ENCODE assay signal across 13 cellular contexts in the genomic region with DNA sequence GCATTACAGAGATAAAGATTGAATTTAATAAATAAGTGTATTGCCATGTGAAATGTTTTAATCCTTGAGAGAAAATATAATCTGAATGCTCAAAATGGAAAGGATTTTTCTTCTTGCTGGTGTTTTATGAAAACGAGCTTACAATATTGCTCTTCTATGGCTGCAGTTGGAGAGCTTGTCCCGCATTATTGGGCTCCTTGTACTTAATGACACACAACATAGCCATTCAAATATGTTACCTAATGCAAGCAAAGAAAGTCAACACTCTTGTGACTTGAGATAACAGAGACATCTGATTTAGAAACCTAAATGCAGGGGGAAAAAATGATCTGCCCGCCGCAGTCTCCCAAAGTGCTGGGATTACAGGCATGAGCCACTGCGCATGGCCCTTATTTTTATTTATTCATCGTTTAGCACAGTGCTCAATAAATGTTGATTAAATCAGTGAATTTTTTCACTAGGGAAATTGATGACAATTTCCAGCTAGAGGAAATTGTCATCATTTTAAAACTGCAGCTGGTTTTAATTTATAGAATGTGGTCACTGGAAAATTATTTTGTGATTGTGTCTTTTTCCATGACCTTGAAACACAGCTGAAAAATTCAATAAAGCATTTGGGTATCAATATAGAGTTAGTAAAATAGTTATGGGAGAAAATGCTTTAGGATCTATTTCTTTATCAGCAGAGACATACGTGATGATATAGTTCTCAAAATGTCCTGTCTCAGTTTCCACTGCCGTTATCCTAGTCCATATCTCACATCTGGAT. TPM values are rescaled to one million over a fixed set of nuclear protein-coding genes. Genes with fewer than 3 reads are reported as not detected.
DNase-seq lines count a peak whose midpoint lies in the region; ATAC-seq, FAIRE-seq and TF ChIP-seq lines count a peak whose summit lies in the region.
"Had no signal": no experiment of that assay in that cellular context is flagged by ENCODE, and none has a peak within 500 bp of the region (broad histone marks: within the 10 kb centered on the region; RNA-seq: fewer than 3 reads in every experiment).

No MANE protein-coding gene starts in this region.

- ATAC-seq in lower lobe of right lung (peak in 1 of 2 donors; percentile 32), thoracic aorta (ENCODE audit: insufficient number of reproducible peaks, low FRiP score, low read depth) (no peak), GM18502 (IDR thresholded peaks at IDR 0.05; ENCODE audit: poor library complexity, unreplicated experiment) (no peak), HG03280 (IDR thresholded peaks at IDR 0.05; ENCODE audit: unreplicated experiment) (no peak)

- H3K9me3 Mint-ChIP-seq in activated CD4-positive, alpha-beta T cell treated with anti-CD3 and anti-CD28 coated beads, Interleukin-2, amount 10 ng/mL, durations not matched to agents 7 days and 5 days, result no peaks in the 10 kb centered on the region
- H3K9me3 Mint-ChIP-seq: naive B cell; stimulated activated naive CD8-positive, alpha-beta T cell treated with anti-CD3 and anti-CD28 coated beads, Interleukin-15, Interleukin-2, amounts not matched to agents 100 ng/mL and 50 ng/mL, for 24 hours had no signal

- no peak for FAIRE-seq in kidney (lab: Jason Lieb, UNC)
- FAIRE-seq: keratinocyte had no signal

- H3K9ac ChIP-seq in KMS-11 (no peak overlapping the region; the same call in 1 of the 2 replicates), kidney (ENCODE audit: low read length in 2 of 2) (no peak overlapping the region)

- TF ChIP-seq CTCF in KMS-11 (conservative IDR thresholded peaks at IDR 0.05; ENCODE audit: low read depth, low read length) (no peak), ascending aorta (IDR thresholded peaks at IDR 0.05) (no peak), lower lobe of right lung (IDR thresholded peaks at IDR 0.05) (no peak), thoracic aorta (IDR thresholded peaks at IDR 0.05) (no peak), kidney (IDR thresholded peaks at IDR 0.05; ENCODE audit: borderline replicate concordance, extremely low read depth, insufficient read depth) (no peak)

- no peak overlapping the region for H3K27ac Mint-ChIP-seq in activated CD4-positive, alpha-beta T cell treated with anti-CD3 and anti-CD28 coated beads, Interleukin-2, amount 10 ng/mL, durations not matched to agents 7 days and 5 days
- H3K27ac Mint-ChIP-seq: stimulated activated naive CD8-positive, alpha-beta T cell treated with anti-CD3 and anti-CD28 coated beads, Interleukin-15, Interleukin-2, amounts not matched to agents 100 ng/mL and 50 ng/mL, for 24 hours had no signal

- no peak for DNase-seq in ascending aorta (ENCODE audit: low spot score in 2 of 2)
- DNase-seq in lower lobe of right lung, result no peak
- DNase-seq in thoracic aorta (ENCODE audit: low spot score), result no peak
- no peak for DNase-seq in kidney
- no peak for DNase-seq in activated CD4-positive, alpha-beta T cell treated with anti-CD3 and anti-CD28 coated beads, Interleukin-2, amount 10 ng/mL, durations not matched to agents 7 days and 5 days
- DNase-seq: naive B cell had no signal

- CTCF ChIA-PET in activated CD4-positive, alpha-beta T cell treated with anti-CD3 and anti-CD28 coated beads, Interleukin-2, amount 10 ng/mL, durations not matched to agents 7 days and 5 days (lab: Charles Lee), result interaction anchor here (0.9 kb wide), 1 partner anchor 21 kb away, joined by 3 read pairs; no protein-coding TSS in a partner anchor

- H3K27me3 Mint-ChIP-seq in activated CD4-positive, alpha-beta T cell treated with anti-CD3 and anti-CD28 coated beads, Interleukin-2, amount 10 ng/mL, durations not matched to agents 7 days and 5 days, result peaks cover 53% of the 10 kb centered on the region

- H3K4me1 ChIP-seq in KMS-11 (ENCODE audit: low read depth, poor library complexity, severe bottlenecking) (peaks cover 48% of the 10 kb centered on the region), ascending aorta (peaks cover 0 to 16% of the 10 kb centered on the region in 2 donors), lower lobe of right lung (peaks cover 32% of the 10 kb centered on the region), thoracic aorta (ENCODE audit: control insufficient read depth in 1 of 2, low read depth in 2 of 2) (peaks cover 10 to 16% of the 10 kb centered on the region in 2 donors), kidney (ENCODE audit: control insufficient read depth in 1 of 2, insufficient read depth in 1 of 2, low read depth in 1 of 2, low read length in 2 of 2) (peaks cover 0 to 6% of the 10 kb centered on the region in 2 donors)

- H3K27me3 ChIP-seq in KMS-11 (ENCODE audit: insufficient read depth, low read depth) (no peaks in the 10 kb centered on the region), ascending aorta (no peaks in the 10 kb centered on the region), lower lobe of right lung (ENCODE audit: low read depth) (no peaks in the 10 kb centered on the region), thoracic aorta (replicated peaks; ENCODE audit: insufficient read depth) (no peaks in the 10 kb centered on the region)
- H3K27me3 ChIP-seq: cardiac muscle cell had no signal

- peak overlapping the region; percentile 96; the same call in 1 of the 2 replicates for H3K27ac ChIP-seq in KMS-11
- peak overlapping the region; percentile 93 to 94 for H3K27ac ChIP-seq in ascending aorta
- peak overlapping the region; percentile 89 for H3K27ac ChIP-seq in lower lobe of right lung
- H3K27ac ChIP-seq in thoracic aorta, result peak overlapping the region; percentile 77 to 93
- H3K27ac ChIP-seq in kidney (ENCODE audit: low read depth in 2 of 2, low read length in 2 of 2), result peak overlapping the region in 1 of 2 donors; percentile 5
- H3K27ac ChIP-seq: cardiac muscle cell had no signal

- H3K4me3 ChIP-seq in KMS-11 (IDR thresholded peaks at IDR 0.05; ENCODE audit: insufficient read depth, low read depth, low read length) (no peak overlapping the region), ascending aorta (peak overlapping the region; percentile 75 to 86), lower lobe of right lung (peak overlapping the region; percentile 84), thoracic aorta (peak overlapping the region; percentile 81), kidney (ENCODE audit: low read length in 2 of 2) (peak overlapping the region in 1 of 2 donors; percentile 30)
- H3K4me3 ChIP-seq: cardiac muscle cell, skin epidermis had no signal

- no peak overlapping the region for H3K4me3 Mint-ChIP-seq in activated CD4-positive, alpha-beta T cell treated with anti-CD3 and anti-CD28 coated beads, Interleukin-2, amount 10 ng/mL, durations not matched to agents 7 days and 5 days
- H3K4me3 Mint-ChIP-seq: stimulated activated naive CD8-positive, alpha-beta T cell treated with anti-CD3 and anti-CD28 coated beads, Interleukin-15, Interleukin-2, amounts not matched to agents 100 ng/mL and 50 ng/mL, for 24 hours had no signal

- H3K4me2 ChIP-seq in KMS-11, result peak overlapping the region; percentile 57

- H3K79me2 ChIP-seq in KMS-11 (ENCODE audit: insufficient read depth, low read depth), result peaks cover 83% of the 10 kb centered on the region

- intact Hi-C loops in ascending aorta (cut with DNase I), result loop anchor here (5.0 to 10.0 kb wide), 2 partner anchors 170 to 362 kb away; a partner anchor contains a TSS
- intact Hi-C loops in lower lobe of right lung (cut with DNase I), result no loop called here
- intact Hi-C loops in kidney (cut with DNase I), result no loop called here

- no peak overlapping the region for H2AFZ ChIP-seq in KMS-11 (ENCODE audit: low read depth)

- no peaks in the 10 kb centered on the region for H3K9me3 ChIP-seq in ascending aorta
- H3K9me3 ChIP-seq in lower lobe of right lung, result no peaks in the 10 kb centered on the region
- H3K9me3 ChIP-seq in thoracic aorta, result no peaks in the 10 kb centered on the region
- H3K9me3 ChIP-seq in kidney (ENCODE audit: control insufficient read depth in 1 of 2, low read length in 2 of 2), result no peaks in the 10 kb centered on the region

- H3K36me3 ChIP-seq in KMS-11 (ENCODE audit: insufficient read depth) (peaks cover 16% of the 10 kb centered on the region; the same call in 1 of the 2 replicates), ascending aorta (no peaks in the 10 kb centered on the region), lower lobe of right lung (no peaks in the 10 kb centered on the region), thoracic aorta (no peaks in the 10 kb centered on the region), kidney (ENCODE audit: control insufficient read depth in 1 of 2, insufficient read depth in 2 of 2, low read length in 2 of 2) (no peaks in the 10 kb centered on the region)
- H3K36me3 ChIP-seq: cardiac muscle cell had no signal

- H3K36me3 Mint-ChIP-seq in activated CD4-positive, alpha-beta T cell treated with anti-CD3 and anti-CD28 coated beads, Interleukin-2, amount 10 ng/mL, durations not matched to agents 7 days and 5 days (ENCODE audit: low read depth), result peaks cover 3% of the 10 kb centered on the region

- POLR2A ChIA-PET in activated CD4-positive, alpha-beta T cell treated with anti-CD3 and anti-CD28 coated beads, Interleukin-2, amount 10 ng/mL, durations not matched to agents 7 days and 5 days (lab: Charles Lee), result no interaction called here

- no peaks in the 10 kb centered on the region for H4K20me1 ChIP-seq in KMS-11 (ENCODE audit: insufficient read depth)

- peaks cover 16% of the 10 kb centered on the region for H3K4me1 Mint-ChIP-seq in activated CD4-positive, alpha-beta T cell treated with anti-CD3 and anti-CD28 coated beads, Interleukin-2, amount 10 ng/mL, durations not matched to agents 7 days and 5 days

RNA-seq across cellular contexts. Expression of a gene that starts 2.4 kb away (rescaled TPM):
- total RNA-seq in ascending aorta (14.0 TPM), lower lobe of right lung (39.3 TPM), thoracic aorta (10 to 100 TPM; 46.8 to 78.4 TPM), kidney (45.7 TPM)
- polyA plus RNA-seq in kidney (ENCODE audit: insufficient read depth, low read depth, low replicate concordance), result 7.1 TPM
- 10 to 100 TPM in 1 of 2 experiments, 1 to 10 TPM in 1; 9.3 to 13.4 TPM for total RNA-seq in activated CD4-positive, alpha-beta T cell treated with anti-CD3 and anti-CD28 coated beads, Interleukin-2, amount 10 ng/mL, durations not matched to agents 7 days and 5 days

RNA-seq across cellular contexts. Expression of a gene that starts 17.4 kb away (rescaled TPM):
- total RNA-seq in ascending aorta (1.8 TPM), lower lobe of right lung (8.6 TPM), thoracic aorta (1 to 10 TPM; 5.0 to 6.8 TPM), kidney (16.6 TPM)
- polyA plus RNA-seq in kidney (ENCODE audit: insufficient read depth, low read depth, low replicate concordance), result 10.4 TPM
- total RNA-seq in activated CD4-positive, alpha-beta T cell treated with anti-CD3 and anti-CD28 coated beads, Interleukin-2, amount 10 ng/mL, durations not matched to agents 7 days and 5 days, result not detected
- polyA plus RNA-seq: cardiac muscle cell had no signal
